ENCODE assay signal across 21 cellular contexts in the genomic region with DNA sequence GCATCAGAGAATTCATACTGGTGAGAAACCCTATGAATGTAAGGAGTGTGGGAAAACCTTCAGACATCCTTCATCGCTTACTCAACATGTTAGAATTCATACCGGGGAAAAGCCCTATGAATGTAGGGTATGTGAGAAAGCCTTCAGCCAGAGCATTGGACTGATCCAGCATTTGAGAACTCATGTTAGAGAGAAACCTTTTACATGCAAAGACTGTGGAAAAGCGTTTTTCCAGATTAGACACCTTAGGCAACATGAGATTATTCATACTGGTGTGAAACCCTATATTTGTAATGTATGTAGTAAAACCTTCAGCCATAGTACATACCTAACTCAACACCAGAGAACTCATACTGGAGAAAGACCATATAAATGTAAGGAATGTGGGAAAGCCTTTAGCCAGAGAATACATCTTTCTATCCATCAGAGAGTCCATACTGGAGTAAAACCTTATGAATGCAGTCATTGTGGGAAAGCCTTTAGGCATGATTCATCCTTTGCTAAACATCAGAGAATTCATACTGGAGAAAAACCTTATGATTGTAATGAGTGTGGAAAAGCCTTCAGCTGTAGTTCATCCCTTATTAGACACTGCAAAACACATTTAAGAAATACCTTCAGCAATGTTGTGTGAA. TPM values are rescaled to one million over a fixed set of nuclear protein-coding genes. Genes with fewer than 3 reads are reported as not detected.
DNase-seq lines count a peak whose midpoint lies in the region; ATAC-seq, FAIRE-seq and TF ChIP-seq lines count a peak whose summit lies in the region.
"Had no signal": no experiment of that assay in that cellular context is flagged by ENCODE, and none has a peak within 500 bp of the region (broad histone marks: within the 10 kb centered on the region; RNA-seq: fewer than 3 reads in every experiment).

No MANE protein-coding gene starts in this region.

- no peak overlapping the region for H3K27ac Mint-ChIP-seq in endothelial cell (ENCODE audit: unreplicated experiment)
- H3K27ac Mint-ChIP-seq: activated CD4-positive, alpha-beta T cell treated with anti-CD3 and anti-CD28 coated beads for 36 hours had no signal

- in situ Hi-C loops in HepG2 (cut with HindIII; ENCODE audit: extremely low pct_ligation_motif_present, low pct_unique_long_range_greater_than_20kb): no loop called here

- H3K27ac ChIP-seq in HepG2 (ENCODE audit: extremely low read length, insufficient read depth, low read length) (no peak overlapping the region), right lobe of liver (no peak overlapping the region)
- H3K27ac ChIP-seq: gastrocnemius medialis, SJSA1, vagina had no signal

- no peak for TF ChIP-seq RAD21 in HepG2 (CRISPR knock-in tag; IDR thresholded peaks at IDR 0.05)

- H3K36me3 ChIP-seq in HepG2 (replicated peaks in 1 of 2; ENCODE audit: control insufficient read depth in 1 of 2, insufficient read depth in 2 of 2, low read length in 2 of 2) (peaks cover 4 to 45% of the 10 kb centered on the region in 2 experiments; a peak in 4 of 5 replicates), right lobe of liver (peaks cover 0 to 9% (median 0%) of the 10 kb centered on the region in 4 donors)

- H4K20me1 ChIP-seq in HepG2 (ENCODE audit: insufficient read depth, low read length): no peaks in the 10 kb centered on the region

- peaks cover 3% of the 10 kb centered on the region for H3K27me3 Mint-ChIP-seq in endothelial cell (ENCODE audit: unreplicated experiment)
- H3K27me3 Mint-ChIP-seq: activated CD4-positive, alpha-beta T cell treated with anti-CD3 and anti-CD28 coated beads for 36 hours had no signal

- no peaks in the 10 kb centered on the region for H3K79me2 ChIP-seq in HepG2 (ENCODE audit: insufficient read depth, low read length)

- H2AFZ ChIP-seq in HepG2 (ENCODE audit: low read length): no peak overlapping the region

- WGBS in HepG2 (ENCODE audit: low lambda C conversion rate): 92% methylated on average over 3 of the region's 3 CpGs
- 90% methylated on average over 3 of the region's 3 CpGs for WGBS in right lobe of liver (ENCODE audit: insufficient coverage, low coverage, low lambda C conversion rate, missing lambda C conversion rate)

- H3K27me3 ChIP-seq in HepG2 (ENCODE audit: control insufficient read depth in 1 of 2, insufficient read depth in 2 of 2, low read length in 2 of 2) (no peaks in the 10 kb centered on the region), right lobe of liver (no peaks in the 10 kb centered on the region)
- H3K27me3 ChIP-seq: gastrocnemius medialis, SJSA1, vagina had no signal

- H3K9me3 Mint-ChIP-seq in endothelial cell (ENCODE audit: unreplicated experiment): peaks cover 51% of the 10 kb centered on the region

- CTCF ChIA-PET in HepG2 (lab: Yijun Ruan, JAX; ENCODE audit: low intra/inter-chr PET ratio, low total read pairs): no interaction called here

- peaks cover 80% of the 10 kb centered on the region for H3K36me3 Mint-ChIP-seq in endothelial cell (ENCODE audit: low read depth, unreplicated experiment)

- no peak overlapping the region for H3K4me2 ChIP-seq in HepG2 (ENCODE audit: low read depth, low read length)

- POLR2A ChIA-PET in HepG2 (lab: Yijun Ruan, JAX): no interaction called here

- peak overlapping the region; percentile 72 for H3K4me3 Mint-ChIP-seq in endothelial cell (ENCODE audit: unreplicated experiment)
- H3K4me3 Mint-ChIP-seq: activated CD4-positive, alpha-beta T cell treated with anti-CD3 and anti-CD28 coated beads for 36 hours had no signal

- H3K9ac ChIP-seq in HepG2 (ENCODE audit: insufficient read depth, low read depth, low read length): no peak overlapping the region

- TF ChIP-seq POLR2A in HepG2 (IDR thresholded peaks at IDR 0.05; ENCODE audit: insufficient read depth in 1 of 2, low read depth in 2 of 2, low read length in 2 of 2) (no peak), right lobe of liver (IDR thresholded peaks at IDR 0.05) (no peak)

- H3K4me1 ChIP-seq in HepG2 (ENCODE audit: insufficient read depth, low read length) (no peaks in the 10 kb centered on the region), right lobe of liver (no peaks in the 10 kb centered on the region)
- H3K4me1 ChIP-seq: gastrocnemius medialis, SJSA1, vagina had no signal

- ATAC-seq in HepG2: no peak
- no peak for ATAC-seq in right lobe of liver
- ATAC-seq in HG03439 (IDR thresholded peaks at IDR 0.05; ENCODE audit: unreplicated experiment): no peak
- ATAC-seq: activated CD4-positive, alpha-beta T cell treated with anti-CD3 and anti-CD28 coated beads for 36 hours; gastrocnemius medialis; left ventricle myocardium superior; sciatic nerve had no signal

- FAIRE-seq in HepG2 (lab: Jason Lieb, UNC): no peak

- intact Hi-C loops in HepG2 (cut with micrococcal nuclease; ENCODE audit: unreplicated experiment) (no loop called here), right lobe of liver (cut with DNase I) (no loop called here)

- no peak for DNase-seq in HepG2 (ENCODE audit: low spot score)
- no peak for DNase-seq in right lobe of liver
- peak; percentile 33 for DNase-seq in OCI-M1 (lab: John Stamatoyannopoulos, UW)
- DNase-seq in endothelial cell (ENCODE audit: low spot score): no peak
- DNase-seq in hypothalamus (lab: John Stamatoyannopoulos, UW): no peak
- no peak for DNase-seq in HCEC 1CT
- no peak for DNase-seq in stimulated activated CD4-positive, alpha-beta T cell treated with anti-CD3 and anti-CD28 coated beads, Interleukin-4, amount 100 ng/mL, for 1 hour
- DNase-seq: activated CD4-positive, alpha-beta T cell treated with anti-CD3 and anti-CD28 coated beads for 36 hours; activated effector memory CD4-positive, alpha-beta T cell treated with Interleukin-2 at 50 U/mL for 16 hours; gastrocnemius medialis; GF-D8; left ventricle myocardium superior; NCI-H1436; NCI-H446; nucleus accumbens; stimulated activated CD4-positive, alpha-beta T cell treated with anti-CD3 and anti-CD28 coated beads, Interleukin-2, amount 100 ng/mL, for 24 hours; T1000 had no signal

- TF ChIP-seq CTCF in HepG2 (CRISPR knock-in tag; IDR thresholded peaks at IDR 0.05) (no peak), right lobe of liver (IDR thresholded peaks at IDR 0.05) (no peak), endothelial cell (IDR thresholded peaks at IDR 0.05; ENCODE audit: unreplicated experiment) (no peak)

- H3K9me3 ChIP-seq in HepG2 (ENCODE audit: low read length) (peaks cover 99% of the 10 kb centered on the region), right lobe of liver (peaks cover 0 to 61% (median 28%) of the 10 kb centered on the region in 4 donors)

- no TSS peak for BruUV-seq in HepG2 (replicated peaks; lab: Mats Ljungman, UMichigan)

- no peak overlapping the region for H3K4me3 ChIP-seq in HepG2 (replicated peaks in 1 of 3; ENCODE audit: insufficient read depth in 1 of 3, low read depth in 2 of 3, low read length in 3 of 3)
- no peak overlapping the region for H3K4me3 ChIP-seq in right lobe of liver
- H3K4me3 ChIP-seq: SJSA1, vagina had no signal

- TF ChIP-seq EP300 in HepG2 (IDR thresholded peaks at IDR 0.05; ENCODE audit: low read depth in 2 of 2, low read length in 2 of 2) (no peak), HepG2 (CRISPR knock-in tag; IDR thresholded peaks at IDR 0.05; ENCODE audit: borderline replicate concordance) (no peak)

- no peaks in the 10 kb centered on the region for H3K4me1 Mint-ChIP-seq in endothelial cell (ENCODE audit: unreplicated experiment)
- H3K4me1 Mint-ChIP-seq: activated CD4-positive, alpha-beta T cell treated with anti-CD3 and anti-CD28 coated beads for 36 hours had no signal

RNA-seq across cellular contexts. Expression of a gene that starts 12.8 kb away (rescaled TPM):
- 7.7 and 10.8 TPM in 2 replicates for total RNA-seq in HepG2 (2016; rRNA removed; fragmentation: Illumina TruSeq; extraction: Trizol)
- 1.2 and 2.3 TPM in 2 replicates for total RNA-seq in HepG2 (2016; cell fraction: cytosol; rRNA removed; fragmentation: Illumina TruSeq; extraction: Trizol; ENCODE audit: low read depth)
- total RNA-seq in HepG2 (2016; cell fraction: insoluble cytoplasmic fraction; rRNA removed; fragmentation: Illumina TruSeq; extraction: Trizol): 7.8 and 10.0 TPM in 2 replicates
- total RNA-seq in HepG2 (2016; cell fraction: membrane; rRNA removed; fragmentation: Illumina TruSeq; extraction: Trizol): 6.5 and 6.8 TPM in 2 replicates
- total RNA-seq in HepG2 (2016; cell fraction: nucleus; rRNA removed; fragmentation: Illumina TruSeq; extraction: Trizol): 7.1 TPM in 2 replicates
- polyA plus RNA-seq in HepG2 (2011; rRNA removed): 4.6 and 4.9 TPM in 2 replicates
- 2.2 and 3.9 TPM in 2 replicates for polyA plus RNA-seq in HepG2 (2011; cell fraction: cytosol; rRNA removed)
- 2.4 and 3.6 TPM in 2 replicates for polyA plus RNA-seq in HepG2 (2011; cell fraction: nucleus; rRNA removed)
- polyA plus RNA-seq in HepG2 (2012): 6.1 and 7.8 TPM in 2 replicates
- polyA plus RNA-seq in HepG2 (2016; cell fraction: cytosol; fragmentation: Illumina TruSeq; extraction: Trizol; ENCODE audit: low read depth): 1.3 and 1.9 TPM in 2 replicates
- 8.4 and 8.8 TPM in 2 replicates for polyA plus RNA-seq in HepG2 (2016; cell fraction: insoluble cytoplasmic fraction; fragmentation: Illumina TruSeq; extraction: Trizol; ENCODE audit: low read depth)
- polyA plus RNA-seq in HepG2 (2016; cell fraction: membrane; fragmentation: Illumina TruSeq; extraction: Trizol; ENCODE audit: low read depth): 3.3 and 3.5 TPM in 2 replicates
- polyA plus RNA-seq in HepG2 (2016; cell fraction: nucleus; fragmentation: Illumina TruSeq; extraction: Trizol; ENCODE audit: insufficient read depth, low read depth): 7.3 and 8.2 TPM in 2 replicates
- 0.75 and 2.9 TPM in 2 replicates for polyA minus RNA-seq in HepG2 (2011; rRNA and poly(A)+ RNA removed; ENCODE audit: low replicate concordance)
- 4.3 and 5.0 TPM in 2 replicates for polyA minus RNA-seq in HepG2 (2011; cell fraction: cytosol; rRNA and poly(A)+ RNA removed)
- polyA minus RNA-seq in HepG2 (2011; cell fraction: nucleus; rRNA and poly(A)+ RNA removed): 11.3 and 17.8 TPM in 2 replicates
- total RNA-seq in right lobe of liver: 1 to 10 TPM in 3 of 6 experiments, under 1 TPM in 3; 0.14 to 1.5 (median 0.87) TPM
- 4.0 TPM for total RNA-seq in endothelial cell (ENCODE audit: unreplicated experiment)

RNA-seq across cellular contexts. Expression of a gene that starts 14.0 kb away (rescaled TPM):
- 5.6 and 6.3 TPM in 2 replicates for total RNA-seq in HepG2 (2016; rRNA removed; fragmentation: Illumina TruSeq; extraction: Trizol)
- 0.71 and 1.5 TPM in 2 replicates for total RNA-seq in HepG2 (2016; cell fraction: cytosol; rRNA removed; fragmentation: Illumina TruSeq; extraction: Trizol; ENCODE audit: low read depth)
- 5.6 and 5.8 TPM in 2 replicates for total RNA-seq in HepG2 (2016; cell fraction: insoluble cytoplasmic fraction; rRNA removed; fragmentation: Illumina TruSeq; extraction: Trizol)
- total RNA-seq in HepG2 (2016; cell fraction: membrane; rRNA removed; fragmentation: Illumina TruSeq; extraction: Trizol): 4.8 and 4.9 TPM in 2 replicates
- 3.6 and 5.3 TPM in 2 replicates for total RNA-seq in HepG2 (2016; cell fraction: nucleus; rRNA removed; fragmentation: Illumina TruSeq; extraction: Trizol)
- 2.1 and 2.6 TPM in 2 replicates for polyA plus RNA-seq in HepG2 (2011; rRNA removed)
- polyA plus RNA-seq in HepG2 (2011; cell fraction: cytosol; rRNA removed): 1.2 and 1.6 TPM in 2 replicates
- 2.0 and 2.3 TPM in 2 replicates for polyA plus RNA-seq in HepG2 (2011; cell fraction: nucleus; rRNA removed)
- 2.9 and 4.7 TPM in 2 replicates for polyA plus RNA-seq in HepG2 (2012)
- polyA plus RNA-seq in HepG2 (2016; cell fraction: cytosol; fragmentation: Illumina TruSeq; extraction: Trizol; ENCODE audit: low read depth): 0.98 and 1.1 TPM in 2 replicates
- 6.0 and 6.1 TPM in 2 replicates for polyA plus RNA-seq in HepG2 (2016; cell fraction: insoluble cytoplasmic fraction; fragmentation: Illumina TruSeq; extraction: Trizol; ENCODE audit: low read depth)
- 2.6 and 2.9 TPM in 2 replicates for polyA plus RNA-seq in HepG2 (2016; cell fraction: membrane; fragmentation: Illumina TruSeq; extraction: Trizol; ENCODE audit: low read depth)
- polyA plus RNA-seq in HepG2 (2016; cell fraction: nucleus; fragmentation: Illumina TruSeq; extraction: Trizol; ENCODE audit: insufficient read depth, low read depth): 9.6 and 10.4 TPM in 2 replicates
- 1.2 TPM in 1 of 2 replicates, not detected in the other for polyA minus RNA-seq in HepG2 (2011; rRNA and poly(A)+ RNA removed; ENCODE audit: low replicate concordance)
- polyA minus RNA-seq in HepG2 (2011; cell fraction: cytosol; rRNA and poly(A)+ RNA removed): 1.4 and 1.5 TPM in 2 replicates
- 3.5 and 5.0 TPM in 2 replicates for polyA minus RNA-seq in HepG2 (2011; cell fraction: nucleus; rRNA and poly(A)+ RNA removed)
- 1 to 10 TPM in 5 of 6 experiments, under 1 TPM in 1; 0.88 to 2.2 (median 1.5) TPM for total RNA-seq in right lobe of liver
- total RNA-seq in endothelial cell (ENCODE audit: unreplicated experiment): 3.3 TPM

RNA-seq across cellular contexts. Expression of a gene that starts 45.5 kb away (rescaled TPM):
- total RNA-seq in HepG2 (2016; rRNA removed; fragmentation: Illumina TruSeq; extraction: Trizol) (20.5 and 29.6 TPM in 2 replicates), right lobe of liver (1 to 10 TPM; 2.5 to 7.7 (median 3.9) TPM), endothelial cell (ENCODE audit: unreplicated experiment) (14.8 TPM)
- total RNA-seq in HepG2 (2016; cell fraction: cytosol; rRNA removed; fragmentation: Illumina TruSeq; extraction: Trizol; ENCODE audit: low read depth): 11.4 and 12.7 TPM in 2 replicates
- 20.3 and 25.9 TPM in 2 replicates for total RNA-seq in HepG2 (2016; cell fraction: insoluble cytoplasmic fraction; rRNA removed; fragmentation: Illumina TruSeq; extraction: Trizol)
- 17.4 and 20.4 TPM in 2 replicates for total RNA-seq in HepG2 (2016; cell fraction: membrane; rRNA removed; fragmentation: Illumina TruSeq; extraction: Trizol)
- total RNA-seq in HepG2 (2016; cell fraction: nucleus; rRNA removed; fragmentation: Illumina TruSeq; extraction: Trizol): 13.8 and 19.7 TPM in 2 replicates
- 7.4 and 9.9 TPM in 2 replicates for polyA plus RNA-seq in HepG2 (2011; rRNA removed)
- polyA plus RNA-seq in HepG2 (2011; cell fraction: cytosol; rRNA removed): 6.0 and 7.8 TPM in 2 replicates
- polyA plus RNA-seq in HepG2 (2011; cell fraction: nucleus; rRNA removed): 12.7 and 15.3 TPM in 2 replicates
- polyA plus RNA-seq in HepG2 (2012): 10.0 and 11.0 TPM in 2 replicates
- polyA plus RNA-seq in HepG2 (2016; cell fraction: cytosol; fragmentation: Illumina TruSeq; extraction: Trizol; ENCODE audit: low read depth): 2.0 TPM in 2 replicates
- polyA plus RNA-seq in HepG2 (2016; cell fraction: insoluble cytoplasmic fraction; fragmentation: Illumina TruSeq; extraction: Trizol; ENCODE audit: low read depth): 22.8 and 23.7 TPM in 2 replicates
- 4.2 and 4.4 TPM in 2 replicates for polyA plus RNA-seq in HepG2 (2016; cell fraction: membrane; fragmentation: Illumina TruSeq; extraction: Trizol; ENCODE audit: low read depth)
- polyA plus RNA-seq in HepG2 (2016; cell fraction: nucleus; fragmentation: Illumina TruSeq; extraction: Trizol; ENCODE audit: insufficient read depth, low read depth): 25.6 and 29.3 TPM in 2 replicates
- polyA minus RNA-seq in HepG2 (2011; rRNA and poly(A)+ RNA removed; ENCODE audit: low replicate concordance): 6.6 and 10.1 TPM in 2 replicates
- polyA minus RNA-seq in HepG2 (2011; cell fraction: cytosol; rRNA and poly(A)+ RNA removed): 4.1 and 6.1 TPM in 2 replicates
- polyA minus RNA-seq in HepG2 (2011; cell fraction: nucleus; rRNA and poly(A)+ RNA removed): 12.4 and 14.7 TPM in 2 replicates
